ENCODE assay signal across 18 cellular contexts in genomic region chr12:77599782-77600491, GRCh38.
DNase-seq lines count a peak whose midpoint lies in the region; ATAC-seq, FAIRE-seq and TF ChIP-seq lines count a peak whose summit lies in the region.
"Had no signal": no experiment of that assay in that cellular context is flagged by ENCODE, and none has a peak within 500 bp of the region (broad histone marks: within the 10 kb centered on the region; RNA-seq: fewer than 3 reads in every experiment).

No MANE protein-coding gene starts in this region.

- TF ChIP-seq CTCF in ascending aorta (IDR thresholded peaks at IDR 0.05) = no peak

- no peaks in the 10 kb centered on the region for H3K36me3 ChIP-seq in aorta (ENCODE audit: control insufficient read depth in 1 of 2, insufficient read depth in 2 of 2, low read length in 1 of 2)
- no peaks in the 10 kb centered on the region for H3K36me3 ChIP-seq in ascending aorta
- H3K36me3 ChIP-seq: left lung, SJSA1, vagina had no signal

- intact Hi-C loops in aorta (cut with DNase I) = no loop called here
- intact Hi-C loops in ascending aorta (cut with DNase I) = no loop called here

- H3K4me1 ChIP-seq in aorta (ENCODE audit: control insufficient read depth in 1 of 2, insufficient read depth in 2 of 2, low read length in 2 of 2) (no peaks in the 10 kb centered on the region), ascending aorta (no peaks in the 10 kb centered on the region)
- H3K4me1 ChIP-seq: left lung, SJSA1, vagina had no signal

- H3K27ac ChIP-seq in aorta (ENCODE audit: low read depth in 1 of 2, low read length in 2 of 2) (no peak overlapping the region), ascending aorta (no peak overlapping the region)
- H3K27ac ChIP-seq: left lung, SJSA1, vagina had no signal

- H3K4me3 ChIP-seq in aorta (ENCODE audit: low read length in 2 of 2) (no peak overlapping the region), ascending aorta (no peak overlapping the region)
- H3K4me3 ChIP-seq: K562, left lung, SJSA1, vagina had no signal

- no peak for DNase-seq in activated naive CD4-positive, alpha-beta T cell treated with anti-CD3 and anti-CD28 coated beads, Interleukin-2, amount 50 U/mL, for 16 hours
- no peak for DNase-seq in aorta
- DNase-seq in ascending aorta (ENCODE audit: low spot score in 2 of 2) = no peak
- DNase-seq: activated B cell treated with CpG ODN at 0.5 μM for 24 hours; anterior cingulate cortex; effector CD4-positive, alpha-beta T cell; left lung; NCI-H146; stimulated activated CD4-positive, alpha-beta T cell treated with anti-CD3 and anti-CD28 coated beads, Interleukin-12 subunit alpha, Interleukin-12 subunit beta, amount 100 ng/mL, for 4 hours had no signal

- FAIRE-seq in endometrium (lab: Jason Lieb, UNC) = peak; percentile 79
- FAIRE-seq: GM12892, K562 had no signal

- H3K27me3 ChIP-seq in aorta (ENCODE audit: control insufficient read depth in 1 of 2, insufficient read depth in 2 of 2, low read length in 1 of 2) (no peaks in the 10 kb centered on the region), ascending aorta (no peaks in the 10 kb centered on the region)
- H3K27me3 ChIP-seq: left lung, SJSA1, vagina had no signal

- H3K9me3 ChIP-seq in aorta (ENCODE audit: control insufficient read depth, low read length) = no peaks in the 10 kb centered on the region
- no peaks in the 10 kb centered on the region for H3K9me3 ChIP-seq in ascending aorta
- H3K9me3 ChIP-seq: left lung, SJSA1, vagina had no signal

- ATAC-seq in GM18511 (IDR thresholded peaks at IDR 0.05; ENCODE audit: unreplicated experiment) (peak; percentile 84), GM21423 (IDR thresholded peaks at IDR 0.05; ENCODE audit: unreplicated experiment) (peak; percentile 80), HG03103 (IDR thresholded peaks at IDR 0.05; ENCODE audit: low read depth, unreplicated experiment) (peak; percentile 48), aorta (ENCODE audit: low FRiP score) (no peak), HG02852 (IDR thresholded peaks at IDR 0.05; ENCODE audit: unreplicated experiment) (no peak)
- ATAC-seq: K562, left lung had no signal

Comparison
In these comparisons a context has a peak if more than half of its experiments do, and no peak if none do; other contexts are left out.
1. ATAC-seq: peak in GM18511 (single experiment), GM21423 (single experiment) and HG03103 (single experiment); none in aorta (single experiment) and HG02852 (single experiment).